ENCODE assay signal across 15 cellular contexts in the genomic region with DNA sequence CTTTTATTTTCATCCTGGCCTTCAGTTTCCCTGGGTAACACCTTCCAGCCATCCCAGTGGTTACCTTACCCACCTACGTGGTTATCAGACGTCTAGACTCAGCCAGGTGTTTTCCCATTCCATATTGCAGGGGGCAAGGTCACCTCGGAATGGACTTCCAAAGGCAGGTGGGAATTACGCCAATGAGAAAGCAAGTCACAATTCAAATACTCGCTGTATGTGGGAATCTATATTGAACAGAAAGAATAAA.
DNase-seq lines count a peak whose midpoint lies in the region; ATAC-seq and TF ChIP-seq lines count a peak whose summit lies in the region.
"Had no signal": no experiment of that assay in that cellular context is flagged by ENCODE, and none has a peak within 500 bp of the region (broad histone marks: within the 10 kb centered on the region; RNA-seq: fewer than 3 reads in every experiment).

No MANE protein-coding gene starts in this region.

- no peaks in the 10 kb centered on the region for H3K9me3 ChIP-seq in CD8-positive, alpha-beta memory T cell (ENCODE audit: low read length)
- no peaks in the 10 kb centered on the region for H3K9me3 ChIP-seq in gastrocnemius medialis
- H3K9me3 ChIP-seq: lower lobe of right lung, MG63 had no signal

- CTCF ChIA-PET in CD8-positive, alpha-beta memory T cell (lab: Charles Lee): no interaction called here

- no peak overlapping the region for H3K27ac ChIP-seq in CD8-positive, alpha-beta memory T cell (ENCODE audit: low read depth, low read length)
- H3K27ac ChIP-seq in gastrocnemius medialis: peak overlapping the region; percentile 69 to 84 (median 82)
- H3K27ac ChIP-seq: lower lobe of right lung, neural progenitor cell had no signal

- DNase-seq in CD8-positive, alpha-beta memory T cell: no peak
- peak; percentile 30 for DNase-seq in NCI-H2196 treated with DMSO at 0.1 percent for 48 hours (lab: John Stamatoyannopoulos, UW; ENCODE audit: unreplicated experiment)
- no peak for DNase-seq in glutamatergic neuron
- DNase-seq in gastrocnemius medialis: no peak
- no peak for DNase-seq in stimulated activated CD4-positive, alpha-beta T cell treated with anti-CD3 and anti-CD28 coated beads, Interleukin-1b, Interleukin-23, amount 100 ng/mL, for 48 hours
- no peak for DNase-seq in NCI-H226
- DNase-seq: activated CD8-positive, alpha-beta memory T cell treated with anti-CD3 and anti-CD28 coated beads, Interleukin-2, amount 50 U/mL, for 4 hours; activated naive CD4-positive, alpha-beta T cell treated with anti-CD3 and anti-CD28 coated beads, Interleukin-2, amount 50 U/mL, for 16 hours; immature natural killer cell; lower lobe of right lung; MG63; NCI-H82; T-helper 9 cell had no signal

- no peaks in the 10 kb centered on the region for H3K36me3 ChIP-seq in CD8-positive, alpha-beta memory T cell (ENCODE audit: insufficient read depth, low read length)
- H3K36me3 ChIP-seq in gastrocnemius medialis: no peaks in the 10 kb centered on the region
- H3K36me3 ChIP-seq: lower lobe of right lung, MG63, neural progenitor cell had no signal

- H3K27me3 ChIP-seq in CD8-positive, alpha-beta memory T cell (ENCODE audit: insufficient read depth, low read length, poor library complexity, severe bottlenecking): no peaks in the 10 kb centered on the region
- no peaks in the 10 kb centered on the region for H3K27me3 ChIP-seq in gastrocnemius medialis
- H3K27me3 ChIP-seq: MG63, neural progenitor cell had no signal

- TF ChIP-seq CTCF in glutamatergic neuron (IDR thresholded peaks at IDR 0.05; ENCODE audit: partially characterized antibody, unreplicated experiment) (no peak), gastrocnemius medialis (IDR thresholded peaks at IDR 0.05 in 4 of 5, conservative IDR thresholded peaks at IDR 0.05 in 1 of 5) (no peak)

- TF ChIP-seq POLR2A in gastrocnemius medialis (IDR thresholded peaks at IDR 0.05): no peak

- H3K36me3 Mint-ChIP-seq in CD8-positive, alpha-beta memory T cell: peaks cover 5 to 42% (median 19%) of the 10 kb centered on the region in 3 donors
- H3K36me3 Mint-ChIP-seq in glutamatergic neuron (ENCODE audit: unreplicated experiment): peaks cover 4% of the 10 kb centered on the region
- H3K36me3 Mint-ChIP-seq: neural progenitor cell had no signal

- POLR2A ChIA-PET in CD8-positive, alpha-beta memory T cell (lab: Charles Lee): no interaction called here

- no peak overlapping the region for H3K4me3 ChIP-seq in CD8-positive, alpha-beta memory T cell (ENCODE audit: low read length)
- no peak overlapping the region for H3K4me3 ChIP-seq in gastrocnemius medialis
- H3K4me3 ChIP-seq: lower lobe of right lung, MG63, neural progenitor cell had no signal

- intact Hi-C loops in gastrocnemius medialis (cut with DNase I; ENCODE audit: low total_unique reads): no loop called here

- H3K9me3 Mint-ChIP-seq in CD8-positive, alpha-beta memory T cell: no peaks in the 10 kb centered on the region
- peaks cover 5% of the 10 kb centered on the region for H3K9me3 Mint-ChIP-seq in glutamatergic neuron (ENCODE audit: unreplicated experiment)
- H3K9me3 Mint-ChIP-seq: immature natural killer cell had no signal

- peak overlapping the region in 5 of 8 donors; percentile 34 to 85 (median 70) for H3K27ac Mint-ChIP-seq in CD8-positive, alpha-beta memory T cell
- peak overlapping the region; percentile 75 for H3K27ac Mint-ChIP-seq in glutamatergic neuron (ENCODE audit: unreplicated experiment)

- in situ Hi-C loops in gastrocnemius medialis (cut with MboI; ENCODE audit: low sequenced_read_pairs in 4 of 4): loop anchor here in 1 of 4 donors (10.0 kb wide), 1 partner anchor 105 kb away; no protein-coding TSS in a partner anchor

- no peak for ATAC-seq in gastrocnemius medialis
- no peak for ATAC-seq in HG03108 (IDR thresholded peaks at IDR 0.05; ENCODE audit: unreplicated experiment)
- ATAC-seq: lower lobe of right lung had no signal

- no peaks in the 10 kb centered on the region for H3K27me3 Mint-ChIP-seq in CD8-positive, alpha-beta memory T cell
- H3K27me3 Mint-ChIP-seq in glutamatergic neuron (ENCODE audit: unreplicated experiment): peaks cover 5% of the 10 kb centered on the region

- peaks cover 56 to 91% (median 78%) of the 10 kb centered on the region in 3 donors for H3K4me1 Mint-ChIP-seq in CD8-positive, alpha-beta memory T cell
- H3K4me1 Mint-ChIP-seq in glutamatergic neuron (ENCODE audit: low read depth, unreplicated experiment): peaks cover 34% of the 10 kb centered on the region

- peaks cover 12% of the 10 kb centered on the region for H3K4me1 ChIP-seq in CD8-positive, alpha-beta memory T cell (ENCODE audit: insufficient read depth, low read length)
- H3K4me1 ChIP-seq in gastrocnemius medialis: peaks cover 50 to 59% of the 10 kb centered on the region in 2 donors
- H3K4me1 ChIP-seq: neural progenitor cell had no signal

- H3K4me3 Mint-ChIP-seq in CD8-positive, alpha-beta memory T cell: peak overlapping the region in 1 of 7 donors; percentile 71
- peak overlapping the region; percentile 31 for H3K4me3 Mint-ChIP-seq in glutamatergic neuron (ENCODE audit: unreplicated experiment)
- H3K4me3 Mint-ChIP-seq: neural progenitor cell had no signal
